8 cellular contexts compared by ENCODE assay signal in the genomic region with DNA sequence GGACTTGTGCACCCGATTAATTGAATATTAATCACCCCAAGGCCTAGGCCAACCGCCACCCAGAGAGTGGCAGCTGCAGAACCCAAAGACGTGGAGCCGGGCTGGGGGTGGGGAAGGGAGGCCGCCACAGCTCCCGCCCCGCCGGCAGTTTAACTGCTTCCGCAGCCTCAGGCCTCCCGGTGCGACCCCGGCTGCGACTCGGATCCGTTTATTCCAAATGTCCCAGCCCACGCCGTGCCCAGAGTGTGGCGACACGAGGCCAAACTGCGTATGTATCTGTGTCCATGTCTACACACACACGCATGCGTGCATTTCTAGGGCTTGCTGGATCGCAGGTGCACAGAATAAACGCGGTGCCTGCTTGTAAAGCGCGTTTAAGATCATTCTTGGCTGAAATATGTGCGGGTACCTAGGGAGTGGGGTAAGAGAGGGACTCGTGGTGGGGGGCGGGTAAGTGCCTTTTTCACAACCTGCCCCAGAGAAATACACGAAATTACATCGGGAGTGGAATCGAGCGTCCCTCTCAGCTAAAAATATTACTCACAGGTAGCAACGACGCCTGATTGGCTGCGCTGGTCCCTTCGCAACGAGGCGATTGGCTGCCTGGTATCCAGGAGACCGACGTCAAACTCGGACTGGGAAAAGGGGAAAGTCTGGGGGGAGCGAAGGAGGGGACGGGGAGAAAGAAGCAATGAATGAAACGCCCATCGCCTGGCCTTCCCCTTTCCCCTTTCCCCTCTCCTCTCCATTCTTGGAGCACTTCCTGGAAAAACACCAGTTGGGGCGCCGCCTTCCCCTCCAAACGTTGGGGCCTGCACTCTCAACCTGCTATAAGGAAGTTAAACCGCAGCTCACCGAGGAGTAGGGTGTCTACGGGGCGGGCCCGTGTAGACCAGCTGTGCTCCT. TPM values are rescaled to one million over a fixed set of nuclear protein-coding genes. Genes with fewer than 3 reads are reported as not detected.
DNase-seq lines count a peak whose midpoint lies in the region; ATAC-seq and TF ChIP-seq lines count a peak whose summit lies in the region.

No MANE protein-coding gene starts in this region.

- H3K79me2 ChIP-seq in OCI-LY3 (ENCODE audit: low read length), result peaks cover 32% of the 10 kb centered on the region

- peak overlapping the region; percentile 11; the same call in 1 of the 2 replicates for H2BK20ac ChIP-seq in IMR-90 (ENCODE audit: low read depth, low read length)

- peak overlapping the region; percentile 83 for H2AK9ac ChIP-seq in IMR-90 (replicated peaks; ENCODE audit: low read depth, low read length, poor library complexity)

- no peak for TF ChIP-seq CTCF in Calu3 (IDR thresholded peaks at IDR 0.05; ENCODE audit: unreplicated experiment)
- TF ChIP-seq CTCF in IMR-90 (conservative IDR thresholded peaks at IDR 0.05; ENCODE audit: low read depth, low read length), result no peak
- TF ChIP-seq CTCF in OCI-LY3 (IDR thresholded peaks at IDR 0.05; ENCODE audit: low read depth, low read length), result no peak

- no peaks in the 10 kb centered on the region for H3K9me3 ChIP-seq in IMR-90 (ENCODE audit: control insufficient read depth, insufficient read depth, low read length)
- H3K9me3 ChIP-seq in OCI-LY3 (ENCODE audit: insufficient read depth, low read length), result no peaks in the 10 kb centered on the region

- H3K4me2 ChIP-seq in IMR-90 (ENCODE audit: low read depth, low read length) (peak overlapping the region; percentile 93), OCI-LY3 (ENCODE audit: low read length) (peak overlapping the region; percentile 91)

- DNase-seq in Calu3 (peak; percentile 98), IMR-90 (peak; percentile 93), activated T-cell treated with anti-CD3 and anti-CD28 coated beads for 24 hours (ENCODE audit: low read depth) (peak; percentile 77), epidermal melanocyte (ENCODE audit: insufficient read length, low spot score) (peak; percentile 86), midbrain (lab: John Stamatoyannopoulos, UW) (peak; percentile 98)
- peak; percentile 75 to 78 for DNase-seq in stimulated activated CD8-positive, alpha-beta memory T cell treated with anti-CD3 and anti-CD28 coated beads, Interleukin-15, amount 100 ng/mL, for 48 hours (ENCODE audit: low read depth in 2 of 2)

- H3K4ac ChIP-seq in IMR-90 (ENCODE audit: low read depth, low read length), result peak overlapping the region; percentile 68

- H3K4me3 ChIP-seq in IMR-90 (ENCODE audit: insufficient read depth, low read depth, low read length), result peak overlapping the region; percentile 55
- H3K4me3 ChIP-seq in OCI-LY3 (ENCODE audit: low read length), result peak overlapping the region; percentile 92

- H4K5ac ChIP-seq in IMR-90 (ENCODE audit: low read depth, low read length), result peak overlapping the region; percentile 43

- TF ChIP-seq RAD21 in IMR-90 (IDR thresholded peaks at IDR 0.05; ENCODE audit: low read length), result 0 out of 2 replicates have a peak, but pooled peaks have one; percentile 6

- POLR2A ChIA-PET in IMR-90 (lab: Charles Lee; ENCODE audit: unreplicated experiment), result interaction anchor here (0.6 to 1.5 kb wide), 11 partner anchors 14 to 114 kb away, joined by 3 to 21 read pairs (median 5); no protein-coding TSS in a partner anchor

- H3K23ac ChIP-seq in IMR-90 (ENCODE audit: low read depth, low read length), result peak overlapping the region; percentile 49; the same call in 1 of the 2 replicates

- ATAC-seq in GM21528 (IDR thresholded peaks at IDR 0.05; ENCODE audit: low FRiP score, unreplicated experiment) (peak; percentile 40), IMR-90 (ENCODE audit: low read depth) (peak; percentile 58)

- dilution Hi-C loops in IMR-90 (cut with HindIII; ENCODE audit: low sequenced_read_pairs, unreplicated experiment), result no loop called here

- H3K79me1 ChIP-seq in IMR-90 (ENCODE audit: low read depth in 1 of 2, low read length in 2 of 2), result peaks cover 9 to 15% of the 10 kb centered on the region in 2 experiments

- in situ Hi-C loops in IMR-90 (cut with MboI; ENCODE audit: low sequenced_read_pairs), result loop anchor here (10.0 kb wide), 1 partner anchor 278 kb away; no protein-coding TSS in a partner anchor

- H4K91ac ChIP-seq in IMR-90 (ENCODE audit: insufficient read depth, low read depth, low read length), result peak overlapping the region; percentile 10; the same call in 1 of the 2 replicates

- H3K27me3 Mint-ChIP-seq in Calu3 (ENCODE audit: unreplicated experiment), result no peaks in the 10 kb centered on the region

- BruUV-seq in Calu3 (replicated peaks; lab: Mats Ljungman, UMichigan), result no TSS peak
- BruUV-seq in IMR-90 (replicated peaks; lab: Mats Ljungman, UMichigan), result no TSS peak

- H3K27ac Mint-ChIP-seq in Calu3 (ENCODE audit: unreplicated experiment), result peak overlapping the region; percentile 96

- WGBS in IMR-90 (ENCODE audit: extremely low coverage in 2 of 2, insufficient read length in 1 of 2), 2 experiments, result 0% methylated on average over 9 of the region's 55 CpGs; no CpG with 5 or more reads in 1 of the 2 experiments

- no peak; the same call in 1 of the 2 replicates for TF ChIP-seq POLR2A in IMR-90 (IDR thresholded peaks at IDR 0.05; ENCODE audit: low read depth, low read length)

- no peaks in the 10 kb centered on the region for H3K9me3 Mint-ChIP-seq in Calu3 (ENCODE audit: low read depth, unreplicated experiment)

- peak overlapping the region; percentile 62 for H3K56ac ChIP-seq in IMR-90 (ENCODE audit: extremely low read depth, insufficient read depth, low read length)

- H3K9ac ChIP-seq in IMR-90 (ENCODE audit: low read depth, low read length), result peak overlapping the region; percentile 67
- peak overlapping the region; percentile 100 for H3K9ac ChIP-seq in OCI-LY3 (ENCODE audit: low read length)

- H3K4me1 ChIP-seq in IMR-90 (ENCODE audit: control insufficient read depth, insufficient read depth, low read length) (peaks cover 4% of the 10 kb centered on the region), OCI-LY3 (ENCODE audit: low read length) (peaks cover 16% of the 10 kb centered on the region)

- H3K4me3 Mint-ChIP-seq in Calu3 (ENCODE audit: low read depth, unreplicated experiment), result peak overlapping the region; percentile 78

- peak overlapping the region; percentile 60; the same call in 1 of the 2 replicates for H2AK5ac ChIP-seq in IMR-90 (ENCODE audit: low read depth, low read length)

- H3K36me3 ChIP-seq in IMR-90 (ENCODE audit: control insufficient read depth, insufficient read depth, low read length) (peaks cover 6% of the 10 kb centered on the region), OCI-LY3 (replicated peaks; ENCODE audit: low read depth, low read length) (peaks cover 10% of the 10 kb centered on the region)

- H3K9me1 ChIP-seq in IMR-90 (ENCODE audit: insufficient read depth, low read length), result peaks cover 6% of the 10 kb centered on the region; the same call in 1 of the 2 replicates

- peak overlapping the region in 1 of 2 experiments; percentile 69; a peak in 3 of 4 replicates for H4K8ac ChIP-seq in IMR-90 (ENCODE audit: low read depth in 2 of 2, low read length in 2 of 2)

- intact Hi-C loops in Calu3 (cut with micrococcal nuclease; ENCODE audit: unreplicated experiment), result loop anchor here (1.0 to 10.0 kb wide), 4 partner anchors 26 to 288 kb away; a partner anchor contains a TSS
- intact Hi-C loops in IMR-90 (cut with micrococcal nuclease), result loop anchor here (2.0 to 10.0 kb wide), 3 partner anchors 35 to 248 kb away; no protein-coding TSS in a partner anchor

- CTCF ChIA-PET in Calu3 (lab: Charles Lee) (interaction anchor here (0.5 to 5.9 kb wide), 14 partner anchors 14 to 667 kb away, joined by 3 to 68 read pairs (median 8); no protein-coding TSS in a partner anchor), IMR-90 (lab: Yijun Ruan, JAX) (interaction anchor here (0.7 to 1.7 kb wide), 2 partner anchors 15 to 172 kb away, joined by 3 to 5 read pairs; no protein-coding TSS in a partner anchor)

- H3K27me3 ChIP-seq in IMR-90 (ENCODE audit: control insufficient read depth, insufficient read depth, low read length) (no peaks in the 10 kb centered on the region), OCI-LY3 (ENCODE audit: low read depth, low read length) (no peaks in the 10 kb centered on the region)

- H3K27ac ChIP-seq in IMR-90 (ENCODE audit: insufficient read depth, low read length) (peak overlapping the region; percentile 75), OCI-LY3 (ENCODE audit: low read length) (peak overlapping the region; percentile 98)

- peak overlapping the region; percentile 72; the same call in 1 of the 2 replicates for H2BK120ac ChIP-seq in IMR-90 (ENCODE audit: low read depth, low read length)

- H4K20me1 ChIP-seq in IMR-90 (ENCODE audit: insufficient read depth, low read length) (peaks cover 25% of the 10 kb centered on the region; the same call in 1 of the 2 replicates), OCI-LY3 (ENCODE audit: insufficient read depth, low read length) (peaks cover 19% of the 10 kb centered on the region)

- H3K36me3 Mint-ChIP-seq in Calu3 (ENCODE audit: insufficient read depth, unreplicated experiment), result peaks cover 62% of the 10 kb centered on the region

- H3K4me1 Mint-ChIP-seq in Calu3 (ENCODE audit: low read depth, unreplicated experiment), result peaks cover 19% of the 10 kb centered on the region

- peak overlapping the region; percentile 83 for H2BK5ac ChIP-seq in IMR-90 (ENCODE audit: low read depth, low read length, poor library complexity, severe bottlenecking)

- peak overlapping the region; percentile 18; the same call in 1 of the 3 replicates for H2BK15ac ChIP-seq in IMR-90 (ENCODE audit: low read depth, low read length)

- H2AFZ ChIP-seq in IMR-90 (replicated peaks; ENCODE audit: low read length, poor library complexity) (peak overlapping the region; percentile 88), OCI-LY3 (ENCODE audit: low read depth, low read length) (peak overlapping the region; percentile 96)

- peak overlapping the region; percentile 84 for H3K14ac ChIP-seq in IMR-90 (replicated peaks; ENCODE audit: low read depth, low read length)

- peak overlapping the region; percentile 14 for H3K18ac ChIP-seq in IMR-90 (ENCODE audit: low read depth, low read length)

RNA-seq across cellular contexts. Expression of a gene that starts 1.0 kb away (rescaled TPM):
- total RNA-seq in Calu3 (2022) (177 and 241 TPM in 2 replicates), IMR-90 (2012; rRNA removed) (4.3 and 6.1 TPM in 2 replicates)
- polyA plus RNA-seq in IMR-90 (2012; rRNA removed), result 9.0 and 9.2 TPM in 2 replicates
- 8.7 and 11.5 TPM in 2 replicates for polyA plus RNA-seq in IMR-90 (2012; cell fraction: cytosol; rRNA removed)
- 10.3 and 26.9 TPM in 2 replicates for polyA plus RNA-seq in IMR-90 (2012; cell fraction: nucleus; rRNA removed; ENCODE audit: low replicate concordance)

RNA-seq across cellular contexts. Expression of a gene that starts 31.8 kb away (rescaled TPM):
- total RNA-seq in Calu3 (2022) (not detected in 2 replicates), IMR-90 (2012; rRNA removed) (not detected in 2 replicates)
- 0.02 and 0.04 TPM in 2 replicates for polyA plus RNA-seq in IMR-90 (2012; rRNA removed)
- polyA plus RNA-seq in IMR-90 (2012; cell fraction: cytosol; rRNA removed), result 0.01 and 0.04 TPM in 2 replicates
- polyA plus RNA-seq in IMR-90 (2012; cell fraction: nucleus; rRNA removed; ENCODE audit: low replicate concordance), result 0.11 and 0.16 TPM in 2 replicates

Comparison
In these comparisons a context has a peak if more than half of its experiments do, and no peak if none do; other contexts are left out.
1. Peak in every context shown above with its lines: DNase-seq, ATAC-seq, H3K4me3 ChIP-seq and H3K27ac ChIP-seq.
2. RNA of a gene that starts 1.0 kb away (total RNA-seq): 177 to 241 TPM in Calu3; 4.3 to 6.1 TPM in IMR-90; every median in the first group is over 10 times any median in the second.